ENCODE assay signal across 11 cellular contexts in genomic region chr10:546971-547590, GRCh38.
A peak's percentile ranks its signal among the peaks of the same experiment; 100 is the strongest.
DNase-seq lines count a peak whose midpoint lies in the region; ATAC-seq, FAIRE-seq and TF ChIP-seq lines count a peak whose summit lies in the region.
"Had no signal": no experiment of that assay in that cellular context is flagged by ENCODE, and none has a peak within 500 bp of the region (broad histone marks: within the 10 kb centered on the region; RNA-seq: fewer than 3 reads in every experiment).

No MANE protein-coding gene starts in this region.

- peaks cover 10% of the 10 kb centered on the region for H3K4me1 ChIP-seq in RWPE2 (ENCODE audit: insufficient read depth, poor library complexity, severe bottlenecking)
- H3K4me1 ChIP-seq in iPS DF 6.9 (ENCODE audit: control insufficient read depth, insufficient read depth, low read length) = peaks cover 4% of the 10 kb centered on the region
- peaks cover 18% of the 10 kb centered on the region for H3K4me1 ChIP-seq in prostate gland (replicated peaks)
- peaks cover 13% of the 10 kb centered on the region for H3K4me1 ChIP-seq in BE2C

- H3K27ac ChIP-seq in RWPE2 (ENCODE audit: poor library complexity, severe bottlenecking) (peak overlapping the region; percentile 30), iPS DF 6.9 (ENCODE audit: low read length) (no peak overlapping the region), prostate gland (peak overlapping the region; percentile 40 to 54)

- DNase-seq in HT-29 (ENCODE audit: low spot score) (peak; percentile 89), RWPE2 (ENCODE audit: low spot score) (no peak), iPS DF 6.9 (ENCODE audit: low read depth, low spot score) (peak; percentile 18), prostate gland (ENCODE audit: low spot score) (peak; percentile 72), NCI-H82 (lab: John Stamatoyannopoulos, UW) (no peak), OCI-M2 (lab: John Stamatoyannopoulos, UW; ENCODE audit: unreplicated experiment) (no peak), H54 (ENCODE audit: insufficient read length, low spot score) (no peak), BE2C (no peak)
- DNase-seq: anterior cingulate cortex; NCI-H1930; stimulated activated naive CD4-positive, alpha-beta T cell treated with Interleukin-2 at 50 U/mL for 16 hours had no signal

- no peak for FAIRE-seq in H54 (lab: Jason Lieb, UNC)

- H3K36me3 ChIP-seq in RWPE2 (ENCODE audit: low read depth) (no peaks in the 10 kb centered on the region), iPS DF 6.9 (ENCODE audit: control insufficient read depth, insufficient read depth, low read length) (no peaks in the 10 kb centered on the region), prostate gland (no peaks in the 10 kb centered on the region), BE2C (no peaks in the 10 kb centered on the region)

- H3K9me3 ChIP-seq in RWPE2 (ENCODE audit: severe bottlenecking) = no peaks in the 10 kb centered on the region
- no peaks in the 10 kb centered on the region for H3K9me3 ChIP-seq in iPS DF 6.9 (ENCODE audit: control insufficient read depth, insufficient read depth, low read length)
- H3K9me3 ChIP-seq in prostate gland = no peaks in the 10 kb centered on the region
- H3K9me3 ChIP-seq in BE2C = no peaks in the 10 kb centered on the region; the same call in 1 of the 2 replicates

- TF ChIP-seq CTCF in RWPE2 (IDR thresholded peaks at IDR 0.05; ENCODE audit: poor library complexity, severe bottlenecking) (no peak), prostate gland (IDR thresholded peaks at IDR 0.05) (no peak), BE2C (IDR thresholded peaks at IDR 0.05; ENCODE audit: low read depth, low read length) (no peak)

- H3K4me3 ChIP-seq in RWPE2 (ENCODE audit: severe bottlenecking) (no peak overlapping the region), iPS DF 6.9 (ENCODE audit: low read length) (no peak overlapping the region), prostate gland (no peak overlapping the region), BE2C (ENCODE audit: low read depth, low read length) (no peak overlapping the region; the same call in 1 of the 2 replicates)

- ATAC-seq in RWPE2 (ENCODE audit: low read depth) = peak; percentile 82

- intact Hi-C loops in prostate gland (cut with DNase I) = no loop called here

- WGBS in iPS DF 6.9 (ENCODE audit: insufficient coverage, insufficient read length) = no CpG with 5 or more reads among the region's 10 CpGs
- 13% methylated on average over 10 of the region's 10 CpGs for WGBS in prostate gland

- TF ChIP-seq POLR2A in prostate gland (IDR thresholded peaks at IDR 0.05) = no peak
- TF ChIP-seq POLR2A in H54 (IDR thresholded peaks at IDR 0.05; ENCODE audit: low read depth, low read length) = no peak

- H3K27me3 ChIP-seq in RWPE2 (ENCODE audit: insufficient read depth, poor library complexity, severe bottlenecking) (no peaks in the 10 kb centered on the region), iPS DF 6.9 (ENCODE audit: control insufficient read depth, insufficient read depth, low read length) (no peaks in the 10 kb centered on the region), prostate gland (replicated peaks; ENCODE audit: insufficient read depth) (no peaks in the 10 kb centered on the region), BE2C (no peaks in the 10 kb centered on the region)

Comparison
In these comparisons a context has a peak if more than half of its experiments do, and no peak if none do; other contexts are left out.
1. DNase-seq: peak in HT-29 (single experiment), iPS DF 6.9 (single experiment) and prostate gland (single experiment); none in RWPE2 (single experiment), NCI-H82 (single experiment), OCI-M2 (single experiment), H54 (single experiment) and BE2C (single experiment).